In the genomic region with DNA sequence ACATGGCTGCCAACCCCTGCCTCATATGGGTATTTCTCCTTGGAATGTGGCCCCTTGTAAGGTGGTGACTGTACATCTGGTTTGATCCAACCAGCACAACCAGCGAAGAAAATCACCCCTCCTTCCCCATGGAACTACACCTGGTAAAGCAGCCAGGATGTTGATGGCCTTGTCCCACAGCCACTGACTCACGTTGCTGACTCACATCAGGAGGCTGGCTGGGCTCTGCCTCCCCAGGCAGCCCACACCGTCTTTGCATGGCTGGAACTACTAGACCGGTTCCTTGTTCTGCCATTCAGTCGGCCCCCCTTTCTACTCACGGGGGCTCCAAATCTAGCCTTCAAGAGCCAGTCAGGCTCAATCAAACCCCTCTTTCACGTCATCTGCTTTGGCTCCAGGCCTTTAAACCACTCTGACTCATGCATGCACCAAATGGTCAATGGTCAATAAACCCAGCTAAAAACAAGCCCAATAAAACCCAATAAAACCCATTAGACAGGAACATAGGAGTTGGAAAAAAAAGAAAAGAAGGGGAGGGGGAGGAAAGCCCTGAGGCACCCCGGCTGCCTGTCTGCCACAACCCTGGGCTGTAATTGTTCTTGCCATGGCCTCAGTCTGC, we compare ENCODE assay signal across 9 cellular contexts.
DNase-seq lines count a peak whose midpoint lies in the region; TF ChIP-seq lines count a peak whose summit lies in the region.
"Had no signal": no experiment of that assay in that cellular context is flagged by ENCODE, and none has a peak within 500 bp of the region (broad histone marks: within the 10 kb centered on the region; RNA-seq: fewer than 3 reads in every experiment).

No MANE protein-coding gene starts in this region.

- no TSS peak for BruUV-seq in Caco-2 (replicated peaks; lab: Mats Ljungman, UMichigan)

- H3K27ac ChIP-seq in tibial artery = peak overlapping the region; percentile 51 to 80

- peaks cover 28% of the 10 kb centered on the region for H3K36me3 Mint-ChIP-seq in activated CD4-positive, alpha-beta memory T cell treated with anti-CD3 and anti-CD28 coated beads, Interleukin-2, amount 10 ng/mL, durations not matched to agents 7 days and 5 days (ENCODE audit: low read depth)
- H3K36me3 Mint-ChIP-seq in Caco-2 (ENCODE audit: insufficient read depth, unreplicated experiment) = peaks cover 2% of the 10 kb centered on the region

- peak overlapping the region; percentile 28 for H3K4me3 Mint-ChIP-seq in activated CD4-positive, alpha-beta memory T cell treated with anti-CD3 and anti-CD28 coated beads, Interleukin-2, amount 10 ng/mL, durations not matched to agents 7 days and 5 days
- no peak overlapping the region for H3K4me3 Mint-ChIP-seq in Caco-2 (ENCODE audit: unreplicated experiment)
- H3K4me3 Mint-ChIP-seq: CD4-positive, alpha-beta T cell had no signal

- H3K4me1 Mint-ChIP-seq in activated CD4-positive, alpha-beta memory T cell treated with anti-CD3 and anti-CD28 coated beads, Interleukin-2, amount 10 ng/mL, durations not matched to agents 7 days and 5 days = peaks cover 32% of the 10 kb centered on the region
- H3K4me1 Mint-ChIP-seq in Caco-2 (ENCODE audit: low read depth, unreplicated experiment) = peaks cover 7% of the 10 kb centered on the region

- TF ChIP-seq CTCF in tibial artery (IDR thresholded peaks at IDR 0.05) (no peak), Caco-2 (IDR thresholded peaks at IDR 0.05; ENCODE audit: insufficient read depth in 1 of 2, low read depth in 1 of 2, low read length in 1 of 2, severe bottlenecking in 1 of 2, unreplicated experiment in 1 of 2) (no peak)

- CTCF ChIA-PET in activated CD4-positive, alpha-beta memory T cell treated with anti-CD3 and anti-CD28 coated beads, Interleukin-2, amount 10 ng/mL, durations not matched to agents 7 days and 5 days (lab: Charles Lee) = interaction anchor here (2.6 to 8.4 kb wide), 2 partner anchors 16 to 44 kb away, joined by 8 to 72 read pairs; no protein-coding TSS in a partner anchor
- CTCF ChIA-PET in Caco-2 (lab: Charles Lee) = no interaction called here

- no peak overlapping the region for H3K4me3 ChIP-seq in tibial artery
- no peak overlapping the region for H3K4me3 ChIP-seq in Caco-2 (ENCODE audit: low read depth, low read length)

- peak overlapping the region; percentile 50 for H3K27ac Mint-ChIP-seq in activated CD4-positive, alpha-beta memory T cell treated with anti-CD3 and anti-CD28 coated beads, Interleukin-2, amount 10 ng/mL, durations not matched to agents 7 days and 5 days
- no peak overlapping the region for H3K27ac Mint-ChIP-seq in Caco-2 (ENCODE audit: unreplicated experiment)
- H3K27ac Mint-ChIP-seq: CD4-positive, alpha-beta T cell had no signal

- POLR2A ChIA-PET in activated CD4-positive, alpha-beta memory T cell treated with anti-CD3 and anti-CD28 coated beads, Interleukin-2, amount 10 ng/mL, durations not matched to agents 7 days and 5 days (lab: Charles Lee) = interaction anchor here (2.2 kb wide), 1 partner anchor 14 kb away, joined by 7 read pairs; no protein-coding TSS in a partner anchor
- POLR2A ChIA-PET in Caco-2 (lab: Charles Lee) = no interaction called here

- no peaks in the 10 kb centered on the region for H3K9me3 ChIP-seq in tibial artery
- no peaks in the 10 kb centered on the region for H3K9me3 ChIP-seq in Caco-2

- no peaks in the 10 kb centered on the region for H3K9me3 Mint-ChIP-seq in activated CD4-positive, alpha-beta memory T cell treated with anti-CD3 and anti-CD28 coated beads, Interleukin-2, amount 10 ng/mL, durations not matched to agents 7 days and 5 days
- no peaks in the 10 kb centered on the region for H3K9me3 Mint-ChIP-seq in Caco-2 (ENCODE audit: unreplicated experiment)
- H3K9me3 Mint-ChIP-seq: CD4-positive, alpha-beta T cell had no signal

- peak; percentile 79 for DNase-seq in activated effector memory CD4-positive, alpha-beta T cell treated with anti-CD3 and anti-CD28 coated beads, Interleukin-2, amount 50 U/mL, for 16 hours
- no peak for DNase-seq in activated effector memory CD4-positive, alpha-beta T cell treated with Interleukin-2 at 50 U/mL for 16 hours
- DNase-seq in activated CD4-positive, alpha-beta memory T cell treated with anti-CD3 and anti-CD28 coated beads, Interleukin-2, amount 10 ng/mL, durations not matched to agents 7 days and 5 days = peak; percentile 68
- DNase-seq in iris pigment epithelial cell (ENCODE audit: low read depth) = peak; percentile 95
- DNase-seq in tibial artery = peak; percentile 72 to 88
- DNase-seq in SKM-1 treated with dmso at 0.1 percent for 144 hours (lab: John Stamatoyannopoulos, UW; ENCODE audit: unreplicated experiment) = no peak
- DNase-seq in Caco-2 = no peak
- no peak for DNase-seq in DMS153 (lab: John Stamatoyannopoulos, UW)

- intact Hi-C loops in tibial artery (cut with DNase I; ENCODE audit: low total_unique reads) = no loop called here
- intact Hi-C loops in Caco-2 (cut with micrococcal nuclease; ENCODE audit: unreplicated experiment) = no loop called here

- H3K4me1 ChIP-seq in tibial artery = peaks cover 0 to 63% (median 36%) of the 10 kb centered on the region in 4 donors
- H3K4me1 ChIP-seq in Caco-2 = peaks cover 10% of the 10 kb centered on the region; the same call in 1 of the 2 replicates

- H3K27me3 Mint-ChIP-seq in activated CD4-positive, alpha-beta memory T cell treated with anti-CD3 and anti-CD28 coated beads, Interleukin-2, amount 10 ng/mL, durations not matched to agents 7 days and 5 days = no peaks in the 10 kb centered on the region
- H3K27me3 Mint-ChIP-seq in Caco-2 (ENCODE audit: insufficient read depth, unreplicated experiment) = no peaks in the 10 kb centered on the region
- H3K27me3 Mint-ChIP-seq: CD4-positive, alpha-beta T cell had no signal

- H3K27me3 ChIP-seq in tibial artery (no peaks in the 10 kb centered on the region), Caco-2 (replicated peaks; ENCODE audit: control insufficient read depth, insufficient read depth, low read length) (no peaks in the 10 kb centered on the region)

- H3K36me3 ChIP-seq in tibial artery (no peaks in the 10 kb centered on the region), Caco-2 (ENCODE audit: control insufficient read depth, insufficient read depth, low read length) (no peaks in the 10 kb centered on the region)

Comparison
In these comparisons a context has a peak if more than half of its experiments do, and no peak if none do; other contexts are left out.
1. DNase-seq: peak in activated effector memory CD4-positive, alpha-beta T cell treated with anti-CD3 and anti-CD28 coated beads, Interleukin-2, amount 50 U/mL, for 16 hours (single experiment), activated CD4-positive, alpha-beta memory T cell treated with anti-CD3 and anti-CD28 coated beads, Interleukin-2, amount 10 ng/mL, durations not matched to agents 7 days and 5 days (single experiment), iris pigment epithelial cell (single experiment) and tibial artery (2 of 2); none in activated effector memory CD4-positive, alpha-beta T cell treated with Interleukin-2 at 50 U/mL for 16 hours (single experiment), SKM-1 treated with dmso at 0.1 percent for 144 hours (single experiment), Caco-2 (0 of 2) and DMS153 (single experiment).